ENCODE assay signal across 27 cellular contexts in the genomic region with DNA sequence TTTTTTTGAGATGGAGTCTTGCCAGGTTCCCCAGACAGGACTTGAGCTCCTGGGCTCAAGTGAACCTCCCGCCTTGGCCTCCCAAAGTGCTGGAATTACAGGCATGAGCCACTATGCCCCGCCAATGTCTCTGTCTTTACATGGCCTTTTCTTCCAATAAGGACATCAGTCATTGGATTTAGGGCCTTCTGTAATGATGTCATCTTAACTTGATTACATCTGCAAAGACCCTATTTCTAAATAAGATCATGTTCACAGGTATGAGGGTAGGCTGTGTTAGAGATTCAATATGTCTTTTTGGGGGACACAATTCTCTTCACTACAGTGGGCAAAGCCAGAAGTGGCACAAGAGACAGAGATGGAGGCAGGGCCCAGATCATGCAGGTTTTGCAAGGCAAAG.
"Had no signal": no experiment of that assay in that cellular context is flagged by ENCODE, and none has a peak within 500 bp of the region (broad histone marks: within the 10 kb centered on the region; RNA-seq: fewer than 3 reads in every experiment).

No MANE protein-coding gene starts in this region.

- H3K27me3 ChIP-seq: colonic mucosa, foreskin keratinocyte had no signal

- H3K36me3 ChIP-seq: colonic mucosa, esophagus muscularis mucosa, esophagus squamous epithelium, gastrocnemius medialis, gastroesophageal sphincter, heart left ventricle, heart right ventricle had no signal

- ATAC-seq: effector memory CD8-positive, alpha-beta T cell; esophagus mucosa; gastrocnemius medialis; gastroesophageal sphincter; heart left ventricle; heart right ventricle had no signal

- H3K27ac ChIP-seq: colonic mucosa, coronary artery, dorsolateral prefrontal cortex, esophagus muscularis mucosa, esophagus squamous epithelium, foreskin keratinocyte, gastrocnemius medialis, gastroesophageal sphincter, heart left ventricle, heart right ventricle had no signal

- H3K9me3 ChIP-seq: colonic mucosa, esophagus muscularis mucosa, esophagus squamous epithelium, gastrocnemius medialis, gastroesophageal sphincter, heart left ventricle, heart right ventricle had no signal

- H3K4me1 ChIP-seq: colonic mucosa, esophagus squamous epithelium, gastrocnemius medialis, gastroesophageal sphincter had no signal

- FAIRE-seq: colon, endometrium, endothelial cell of umbilical vein, frontal cortex had no signal

- H3K4me3 ChIP-seq: colonic mucosa, coronary artery, dorsolateral prefrontal cortex, esophagus muscularis mucosa, esophagus squamous epithelium, gastrocnemius medialis, gastroesophageal sphincter, heart left ventricle, heart right ventricle had no signal

- DNase-seq: colonic mucosa; cortex of kidney; dermis blood vessel endothelial cell; dorsolateral prefrontal cortex; effector CD4-positive, alpha-beta T cell; effector CD8-positive, alpha-beta T cell; effector memory CD4-positive, alpha-beta T cell; effector memory CD8-positive, alpha-beta T cell; endodermal cell; erythroblast; esophagus squamous epithelium; foreskin fibroblast; foreskin melanocyte; gastrocnemius medialis; glutamatergic neuron; head of caudate nucleus; heart left ventricle; heart right ventricle had no signal
